Comparison of ENCODE assay signal across 17 cellular contexts in the genomic region with DNA sequence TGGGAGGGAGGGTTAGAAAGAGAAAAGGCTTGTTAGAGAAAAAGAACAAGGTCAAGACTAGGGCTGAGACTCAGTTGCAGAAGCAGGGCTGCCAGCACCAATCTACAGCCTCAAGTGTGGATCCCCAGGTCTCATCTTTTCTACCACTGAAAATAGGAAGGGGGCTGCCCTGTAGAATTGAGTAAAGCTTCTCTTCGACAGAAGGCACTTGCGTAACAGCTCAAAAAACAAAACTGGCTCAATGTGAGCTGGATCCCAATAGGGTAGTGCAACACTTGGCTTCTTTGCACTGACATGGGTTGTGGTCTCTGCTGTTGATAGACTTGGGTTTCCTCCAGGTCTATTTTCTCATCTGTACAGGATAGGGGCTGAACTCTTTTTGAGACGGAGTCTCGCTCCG. TPM values are rescaled to one million over a fixed set of nuclear protein-coding genes. Genes with fewer than 3 reads are reported as not detected.
DNase-seq lines count a peak whose midpoint lies in the region; ATAC-seq and TF ChIP-seq lines count a peak whose summit lies in the region.
"Had no signal": no experiment of that assay in that cellular context is flagged by ENCODE, and none has a peak within 500 bp of the region (broad histone marks: within the 10 kb centered on the region; RNA-seq: fewer than 3 reads in every experiment).

No MANE protein-coding gene starts in this region.

- H3K14ac ChIP-seq in IMR-90 (replicated peaks; ENCODE audit: low read depth, low read length) (no peak overlapping the region), mesenchymal stem cell (ENCODE audit: low read length in 2 of 2) (no peak overlapping the region)

- H4K91ac ChIP-seq in IMR-90 (ENCODE audit: insufficient read depth, low read depth, low read length) (no peak overlapping the region), mesenchymal stem cell (ENCODE audit: low read length) (no peak overlapping the region)

- H3K4me2 ChIP-seq in IMR-90 (ENCODE audit: low read depth, low read length): no peak overlapping the region
- H3K4me2 ChIP-seq in mesenchymal stem cell (ENCODE audit: low read length, poor library complexity, severe bottlenecking): no peak overlapping the region

- H3K27ac ChIP-seq in IMR-90 (ENCODE audit: insufficient read depth, low read length): no peak overlapping the region
- no peak overlapping the region for H3K27ac ChIP-seq in mesenchymal stem cell (ENCODE audit: low read length, poor library complexity, severe bottlenecking)
- H3K27ac ChIP-seq: thoracic aorta had no signal

- TF ChIP-seq POLR2A in IMR-90 (IDR thresholded peaks at IDR 0.05; ENCODE audit: low read depth, low read length): no peak

- H3K56ac ChIP-seq in IMR-90 (ENCODE audit: extremely low read depth, insufficient read depth, low read length): no peak overlapping the region

- in situ Hi-C loops in IMR-90 (cut with MboI; ENCODE audit: low sequenced_read_pairs): no loop called here

- no peak for TF ChIP-seq RAD21 in IMR-90 (IDR thresholded peaks at IDR 0.05; ENCODE audit: low read length)

- H3K9me3 ChIP-seq in IMR-90 (ENCODE audit: control insufficient read depth, insufficient read depth, low read length) (no peaks in the 10 kb centered on the region), mesenchymal stem cell (ENCODE audit: control insufficient read depth, low read length) (no peaks in the 10 kb centered on the region)
- H3K9me3 ChIP-seq: MG63, thoracic aorta had no signal

- H3K9ac ChIP-seq in IMR-90 (ENCODE audit: low read depth, low read length) (no peak overlapping the region), mesenchymal stem cell (ENCODE audit: low read length) (no peak overlapping the region)

- H3K36me3 ChIP-seq in IMR-90 (ENCODE audit: control insufficient read depth, insufficient read depth, low read length): peaks cover 27% of the 10 kb centered on the region
- H3K36me3 ChIP-seq in mesenchymal stem cell (ENCODE audit: control insufficient read depth in 1 of 2, insufficient read depth in 2 of 2, low read depth in 1 of 2, low read length in 2 of 2): peaks cover 24 to 40% of the 10 kb centered on the region in 2 experiments

- H2BK120ac ChIP-seq in IMR-90 (ENCODE audit: low read depth, low read length): no peak overlapping the region
- no peak overlapping the region for H2BK120ac ChIP-seq in mesenchymal stem cell (ENCODE audit: low read depth, low read length)

- H2BK20ac ChIP-seq in IMR-90 (ENCODE audit: low read depth, low read length): no peak overlapping the region

- H4K8ac ChIP-seq in IMR-90 (ENCODE audit: low read depth in 2 of 2, low read length in 2 of 2) (no peak overlapping the region), mesenchymal stem cell (ENCODE audit: low read length) (no peak overlapping the region)

- H2BK5ac ChIP-seq in IMR-90 (ENCODE audit: low read depth, low read length, poor library complexity, severe bottlenecking): no peak overlapping the region
- no peak overlapping the region for H2BK5ac ChIP-seq in mesenchymal stem cell (ENCODE audit: low read depth, low read length, poor library complexity, severe bottlenecking)

- no peak overlapping the region for H2AFZ ChIP-seq in IMR-90 (replicated peaks; ENCODE audit: low read length, poor library complexity)
- H2AFZ ChIP-seq in mesenchymal stem cell (ENCODE audit: low read depth, low read length): no peak overlapping the region

- H2AK5ac ChIP-seq in IMR-90 (ENCODE audit: low read depth, low read length) (no peak overlapping the region), mesenchymal stem cell (ENCODE audit: low read length, severe bottlenecking) (no peak overlapping the region)

- DNase-seq in activated T-cell treated with anti-CD3 and anti-CD28 coated beads, Interleukin-2, amount 50 U/mL, for 4 hours: no peak
- no peak for DNase-seq in activated T-cell treated with anti-CD3 and anti-CD28 coated beads, Interleukin-2, amount 50 U/mL, for 1 hour
- no peak for DNase-seq in IMR-90
- DNase-seq in activated naive CD8-positive, alpha-beta T cell treated with anti-CD3 and anti-CD28 coated beads for 36 hours: no peak
- DNase-seq in neural crest cell (ENCODE audit: low read depth, low spot score): no peak
- DNase-seq in mesenchymal stem cell: no peak
- DNase-seq in NCI-H2196 treated with DMSO at 0.1 percent for 48 hours (lab: John Stamatoyannopoulos, UW; ENCODE audit: unreplicated experiment): no peak
- DNase-seq: activated CD4-positive, CD25-positive, alpha-beta regulatory T cell treated with anti-CD3 and anti-CD28 coated beads, Interleukin-2, amount 50 U/mL, for 72 hours; activated gamma-delta T cell treated with Interleukin-2 at 50 U/mL for 16 hours; DMS153; effector memory CD4-positive, alpha-beta T cell; MG63; NCI-H2171 treated with DMSO at 0.1 percent for 48 hours had no signal

- ATAC-seq in activated T-cell treated with anti-CD3 and anti-CD28 coated beads, Interleukin-2, amount 50 U/mL, for 4 hours: no peak
- ATAC-seq in IMR-90 (ENCODE audit: low read depth) (no peak), GM18511 (IDR thresholded peaks at IDR 0.05; ENCODE audit: unreplicated experiment) (no peak)

- H3K9me1 ChIP-seq in IMR-90 (ENCODE audit: insufficient read depth, low read length): peaks cover 11% of the 10 kb centered on the region; the same call in 1 of the 2 replicates

- peaks cover 20% of the 10 kb centered on the region for H3K4me1 Mint-ChIP-seq in activated T-cell treated with anti-CD3 and anti-CD28 coated beads, Interleukin-2, amount 50 U/mL, for 4 hours (ENCODE audit: low read depth)
- peaks cover 16% of the 10 kb centered on the region for H3K4me1 Mint-ChIP-seq in activated naive CD8-positive, alpha-beta T cell treated with anti-CD3 and anti-CD28 coated beads for 36 hours
- peaks cover 25% of the 10 kb centered on the region for H3K4me1 Mint-ChIP-seq in neural crest cell

- peak overlapping the region; percentile 61 for H3K4me3 Mint-ChIP-seq in activated T-cell treated with anti-CD3 and anti-CD28 coated beads, Interleukin-2, amount 50 U/mL, for 4 hours
- H3K4me3 Mint-ChIP-seq in activated naive CD8-positive, alpha-beta T cell treated with anti-CD3 and anti-CD28 coated beads for 36 hours: peak overlapping the region; percentile 37
- H3K4me3 Mint-ChIP-seq in neural crest cell: peak overlapping the region; percentile 61

- peaks cover 28% of the 10 kb centered on the region for H3K36me3 Mint-ChIP-seq in activated T-cell treated with anti-CD3 and anti-CD28 coated beads, Interleukin-2, amount 50 U/mL, for 4 hours (ENCODE audit: insufficient read depth)
- H3K36me3 Mint-ChIP-seq in activated naive CD8-positive, alpha-beta T cell treated with anti-CD3 and anti-CD28 coated beads for 36 hours: peaks cover 23% of the 10 kb centered on the region
- peaks cover 19% of the 10 kb centered on the region for H3K36me3 Mint-ChIP-seq in neural crest cell (ENCODE audit: low read depth)

- H4K20me1 ChIP-seq in IMR-90 (ENCODE audit: insufficient read depth, low read length): no peaks in the 10 kb centered on the region

- dilution Hi-C loops in IMR-90 (cut with HindIII; ENCODE audit: low sequenced_read_pairs, unreplicated experiment): no loop called here

- H3K18ac ChIP-seq in IMR-90 (ENCODE audit: low read depth, low read length) (no peak overlapping the region), mesenchymal stem cell (ENCODE audit: low read depth in 1 of 2, low read length in 2 of 2) (no peak overlapping the region)

- H2AK9ac ChIP-seq in IMR-90 (replicated peaks; ENCODE audit: low read depth, low read length, poor library complexity): no peak overlapping the region

- H3K9me3 Mint-ChIP-seq in activated T-cell treated with anti-CD3 and anti-CD28 coated beads, Interleukin-2, amount 50 U/mL, for 4 hours: no peaks in the 10 kb centered on the region
- no peaks in the 10 kb centered on the region for H3K9me3 Mint-ChIP-seq in activated naive CD8-positive, alpha-beta T cell treated with anti-CD3 and anti-CD28 coated beads for 36 hours
- no peaks in the 10 kb centered on the region for H3K9me3 Mint-ChIP-seq in neural crest cell

- no TSS peak for BruUV-seq in IMR-90 (replicated peaks; lab: Mats Ljungman, UMichigan)

- CTCF ChIA-PET in IMR-90 (lab: Yijun Ruan, JAX): interaction anchor here (1.2 kb wide), 1 partner anchor 45 kb away, joined by 3 read pairs; no protein-coding TSS in a partner anchor

- H2BK12ac ChIP-seq in mesenchymal stem cell (ENCODE audit: low read length in 2 of 2): no peak overlapping the region

- no peak overlapping the region for H3K4me3 ChIP-seq in IMR-90 (ENCODE audit: insufficient read depth, low read depth, low read length)
- H3K4me3 ChIP-seq in mesenchymal stem cell (ENCODE audit: insufficient read depth in 1 of 2, low read depth in 1 of 2, low read length in 2 of 2): no peak overlapping the region
- H3K4me3 ChIP-seq: MG63, thoracic aorta had no signal

- no peak overlapping the region for H2BK15ac ChIP-seq in IMR-90 (ENCODE audit: low read depth, low read length)
- H2BK15ac ChIP-seq in mesenchymal stem cell (ENCODE audit: low read depth, poor library complexity, severe bottlenecking): no peak overlapping the region

- POLR2A ChIA-PET in IMR-90 (lab: Charles Lee; ENCODE audit: unreplicated experiment): no interaction called here

- no peaks in the 10 kb centered on the region for H3K27me3 Mint-ChIP-seq in activated T-cell treated with anti-CD3 and anti-CD28 coated beads, Interleukin-2, amount 50 U/mL, for 4 hours (ENCODE audit: low read depth)
- H3K27me3 Mint-ChIP-seq in activated naive CD8-positive, alpha-beta T cell treated with anti-CD3 and anti-CD28 coated beads for 36 hours: no peaks in the 10 kb centered on the region
- H3K27me3 Mint-ChIP-seq in neural crest cell (ENCODE audit: low read depth): no peaks in the 10 kb centered on the region

- WGBS in IMR-90 (ENCODE audit: extremely low coverage in 2 of 2, insufficient read length in 1 of 2), 2 experiments: no CpG with 5 or more reads among the region's 5 CpGs
- 96% methylated on average over 5 of the region's 5 CpGs for WGBS in mesenchymal stem cell

- no peak overlapping the region for H3K23ac ChIP-seq in IMR-90 (ENCODE audit: low read depth, low read length)
- no peak overlapping the region for H3K23ac ChIP-seq in mesenchymal stem cell (ENCODE audit: low read length in 2 of 2)

- no peak overlapping the region for H4K5ac ChIP-seq in IMR-90 (ENCODE audit: low read depth, low read length)

- no peak for TF ChIP-seq CTCF in IMR-90 (conservative IDR thresholded peaks at IDR 0.05; ENCODE audit: low read depth, low read length)
- TF ChIP-seq CTCF in neural crest cell (conservative IDR thresholded peaks at IDR 0.05): no peak

- intact Hi-C loops in IMR-90 (cut with micrococcal nuclease): loop anchor here (5.0 kb wide), 1 partner anchor 33 kb away; the partner anchor contains the start of gene GTF3C2

- H3K4ac ChIP-seq in IMR-90 (ENCODE audit: low read depth, low read length) (no peak overlapping the region), mesenchymal stem cell (ENCODE audit: low read depth in 1 of 2, low read length in 2 of 2) (no peak overlapping the region)

- H3K27me3 ChIP-seq in IMR-90 (ENCODE audit: control insufficient read depth, insufficient read depth, low read length) (no peaks in the 10 kb centered on the region), mesenchymal stem cell (ENCODE audit: control insufficient read depth in 1 of 2, insufficient read depth in 1 of 2, low read length in 2 of 2) (no peaks in the 10 kb centered on the region)
- H3K27me3 ChIP-seq: MG63 had no signal

- H3K4me1 ChIP-seq in IMR-90 (ENCODE audit: control insufficient read depth, insufficient read depth, low read length): peaks cover 7% of the 10 kb centered on the region
- H3K4me1 ChIP-seq in mesenchymal stem cell (ENCODE audit: control insufficient read depth, insufficient read depth, low read depth, low read length): peaks cover 13% of the 10 kb centered on the region

- H3K79me1 ChIP-seq in IMR-90 (ENCODE audit: low read depth in 1 of 2, low read length in 2 of 2) (peaks cover 22 to 37% of the 10 kb centered on the region in 2 experiments), mesenchymal stem cell (replicated peaks; ENCODE audit: low read length, poor library complexity, severe bottlenecking) (peaks cover 8% of the 10 kb centered on the region)

- H3K27ac Mint-ChIP-seq in activated naive CD8-positive, alpha-beta T cell treated with anti-CD3 and anti-CD28 coated beads for 36 hours: peak overlapping the region; percentile 10
- H3K27ac Mint-ChIP-seq in neural crest cell (ENCODE audit: unreplicated experiment): peak overlapping the region; percentile 0

RNA-seq across cellular contexts. Expression of gene MPV17, which starts 1.8 kb away (rescaled TPM):
- 10 to 100 TPM; 84.6 to 89.4 (median 87.5) TPM for total RNA-seq in activated T-cell treated with anti-CD3 and anti-CD28 coated beads, Interleukin-2, amount 50 U/mL, for 4 hours
- total RNA-seq in IMR-90 (2012; rRNA removed): 70.4 and 80.5 TPM in 2 replicates
- 160 and 164 TPM in 2 replicates for polyA plus RNA-seq in IMR-90 (2012; rRNA removed)
- polyA plus RNA-seq in IMR-90 (2012; cell fraction: cytosol; rRNA removed): 146 and 152 TPM in 2 replicates
- polyA plus RNA-seq in IMR-90 (2012; cell fraction: nucleus; rRNA removed; ENCODE audit: low replicate concordance): 160 and 315 TPM in 2 replicates
- total RNA-seq in activated naive CD8-positive, alpha-beta T cell treated with anti-CD3 and anti-CD28 coated beads for 36 hours: 10 to 100 TPM; 84.4 to 87.8 TPM
- 84.5 and 90.7 TPM in 2 replicates for total RNA-seq in neural crest cell
- polyA plus RNA-seq in mesenchymal stem cell (2013, experiment 1 of 2): 214 TPM
- 216 TPM for polyA plus RNA-seq in mesenchymal stem cell (2013, experiment 2 of 2)

RNA-seq across cellular contexts. Expression of gene UCN, which starts 16.5 kb away (rescaled TPM):
- 1 to 10 TPM in 1 of 3 donors, under 1 TPM in 2; 0.71 to 1.1 (median 0.78) TPM for total RNA-seq in activated T-cell treated with anti-CD3 and anti-CD28 coated beads, Interleukin-2, amount 50 U/mL, for 4 hours
- total RNA-seq in IMR-90 (2012; rRNA removed): not detected in 2 replicates
- polyA plus RNA-seq in IMR-90 (2012; rRNA removed): 0.22 and 0.30 TPM in 2 replicates
- polyA plus RNA-seq in IMR-90 (2012; cell fraction: cytosol; rRNA removed): 0.09 and 0.68 TPM in 2 replicates
- polyA plus RNA-seq in IMR-90 (2012; cell fraction: nucleus; rRNA removed; ENCODE audit: low replicate concordance): 4.3 and 7.7 TPM in 2 replicates
- 1 to 10 TPM; 1.3 to 1.6 TPM for total RNA-seq in activated naive CD8-positive, alpha-beta T cell treated with anti-CD3 and anti-CD28 coated beads for 36 hours
- 1.6 and 1.9 TPM in 2 replicates for total RNA-seq in neural crest cell
- polyA plus RNA-seq in mesenchymal stem cell (2013, experiment 1 of 2): 0.23 TPM
- 0.19 TPM for polyA plus RNA-seq in mesenchymal stem cell (2013, experiment 2 of 2)

RNA-seq across cellular contexts. Expression of gene GTF3C2, which starts 31.8 kb away (rescaled TPM):
- total RNA-seq in activated T-cell treated with anti-CD3 and anti-CD28 coated beads, Interleukin-2, amount 50 U/mL, for 4 hours: 100 to 1,000 TPM; 102 to 110 (median 107) TPM
- 23.1 and 25.5 TPM in 2 replicates for total RNA-seq in IMR-90 (2012; rRNA removed)
- polyA plus RNA-seq in IMR-90 (2012; rRNA removed): 36.9 and 37.7 TPM in 2 replicates
- 21.2 and 32.2 TPM in 2 replicates for polyA plus RNA-seq in IMR-90 (2012; cell fraction: cytosol; rRNA removed)
- polyA plus RNA-seq in IMR-90 (2012; cell fraction: nucleus; rRNA removed; ENCODE audit: low replicate concordance): 85.6 and 101 TPM in 2 replicates
- 10 to 100 TPM; 77.4 to 83.9 TPM for total RNA-seq in activated naive CD8-positive, alpha-beta T cell treated with anti-CD3 and anti-CD28 coated beads for 36 hours
- total RNA-seq in neural crest cell: 109 and 114 TPM in 2 replicates
- 28.3 TPM for polyA plus RNA-seq in mesenchymal stem cell (2013, experiment 1 of 2)
- 27.3 TPM for polyA plus RNA-seq in mesenchymal stem cell (2013, experiment 2 of 2)

RNA-seq across cellular contexts. Expression of gene TRIM54, which starts 42.5 kb away (rescaled TPM):
- under 1 TPM; 0.21 to 0.40 (median 0.22) TPM for total RNA-seq in activated T-cell treated with anti-CD3 and anti-CD28 coated beads, Interleukin-2, amount 50 U/mL, for 4 hours
- total RNA-seq in IMR-90 (2012; rRNA removed) (under 0.01 TPM in 1 of 2 replicates, not detected in the other), neural crest cell (not detected in 2 replicates)
- 0.07 and 0.15 TPM in 2 replicates for polyA plus RNA-seq in IMR-90 (2012; rRNA removed)
- 0.04 and 0.08 TPM in 2 replicates for polyA plus RNA-seq in IMR-90 (2012; cell fraction: cytosol; rRNA removed)
- polyA plus RNA-seq in IMR-90 (2012; cell fraction: nucleus; rRNA removed; ENCODE audit: low replicate concordance): 0.26 and 0.29 TPM in 2 replicates
- under 1 TPM; 0.24 to 0.33 TPM for total RNA-seq in activated naive CD8-positive, alpha-beta T cell treated with anti-CD3 and anti-CD28 coated beads for 36 hours
- 0.01 TPM for polyA plus RNA-seq in mesenchymal stem cell (2013, experiment 1 of 2)
- polyA plus RNA-seq in mesenchymal stem cell (2013, experiment 2 of 2): not detected
- total RNA-seq: fibroblast of villous mesenchyme, pulmonary artery endothelial cell had no signal

RNA-seq across cellular contexts. Expression of gene EIF2B4, which starts 45.4 kb away (rescaled TPM):
- 10 to 100 TPM; 63.4 to 69.8 (median 65.0) TPM for total RNA-seq in activated T-cell treated with anti-CD3 and anti-CD28 coated beads, Interleukin-2, amount 50 U/mL, for 4 hours
- total RNA-seq in IMR-90 (2012; rRNA removed) (47.9 and 48.9 TPM in 2 replicates), neural crest cell (72.5 TPM in 2 replicates)
- 40.3 and 43.8 TPM in 2 replicates for polyA plus RNA-seq in IMR-90 (2012; rRNA removed)
- polyA plus RNA-seq in IMR-90 (2012; cell fraction: cytosol; rRNA removed): 26.6 and 38.5 TPM in 2 replicates
- polyA plus RNA-seq in IMR-90 (2012; cell fraction: nucleus; rRNA removed; ENCODE audit: low replicate concordance): 75.0 and 118 TPM in 2 replicates
- total RNA-seq in activated naive CD8-positive, alpha-beta T cell treated with anti-CD3 and anti-CD28 coated beads for 36 hours: 10 to 100 TPM; 41.2 to 43.6 TPM
- 35.2 TPM for polyA plus RNA-seq in mesenchymal stem cell (2013, experiment 1 of 2)
- polyA plus RNA-seq in mesenchymal stem cell (2013, experiment 2 of 2): 35.1 TPM
